In the genomic region with DNA sequence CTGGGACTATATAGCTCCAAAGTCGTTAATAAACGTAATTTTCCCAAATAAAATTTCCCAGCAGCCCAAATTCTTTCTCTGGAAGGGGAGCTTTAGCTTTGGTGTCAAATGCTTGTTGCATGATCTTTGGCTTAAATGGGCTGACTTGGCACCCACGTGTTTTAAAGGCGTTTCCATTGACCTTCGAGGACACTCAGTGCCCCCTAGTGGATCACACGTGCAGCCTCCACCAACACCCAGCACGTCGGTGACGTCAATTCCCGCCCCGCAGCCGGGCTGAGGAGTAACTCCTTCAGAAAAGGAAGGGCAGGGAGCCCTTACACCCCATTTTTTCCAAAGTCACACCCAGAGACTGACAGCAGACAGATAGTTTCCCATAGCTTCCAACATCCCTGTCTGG, we compare ENCODE assay signal across 1 cellular context.
TF ChIP-seq lines count a peak whose summit lies in the region.

No MANE protein-coding gene starts in this region.

TF ChIP-seq in H1, 55 proteins besides CTCF, POLR2A, EP300 and RAD21 (continued from another document):
- TF ChIP-seq GTF2F1 (IDR thresholded peaks at IDR 0.05; ENCODE audit: borderline replicate concordance, low read depth, low read length) (no peak), RFX5 (IDR thresholded peaks at IDR 0.05; ENCODE audit: borderline replicate concordance, low read depth, low read length) (no peak), TCF12 (IDR thresholded peaks at IDR 0.05; ENCODE audit: low read depth, low read length) (0 out of 2 replicates have a peak, but pooled peaks have one; percentile 50), SRF (IDR thresholded peaks at IDR 0.05; ENCODE audit: low read depth, low read length) (no peak), JUND (IDR thresholded peaks at IDR 0.05; ENCODE audit: low read length) (peak; percentile 49; the same call in 1 of the 2 replicates), SIRT6 (IDR thresholded peaks at IDR 0.05; ENCODE audit: low read length) (no peak), SP2 (IDR thresholded peaks at IDR 0.05; ENCODE audit: low read length) (no peak), HDAC2 (IDR thresholded peaks at IDR 0.05; ENCODE audit: borderline replicate concordance in 1 of 2, low read depth in 2 of 2, low read length in 2 of 2) (peak in 1 of 2 experiments; percentile 69; a peak in 1 of 4 replicates), BACH1 (IDR thresholded peaks at IDR 0.05; ENCODE audit: low read length) (no peak), YY1 (IDR thresholded peaks at IDR 0.05; ENCODE audit: low read depth, low read length) (peak; percentile 47; the same call in 1 of the 2 replicates)
- TF ChIP-seq, protein P1, sequence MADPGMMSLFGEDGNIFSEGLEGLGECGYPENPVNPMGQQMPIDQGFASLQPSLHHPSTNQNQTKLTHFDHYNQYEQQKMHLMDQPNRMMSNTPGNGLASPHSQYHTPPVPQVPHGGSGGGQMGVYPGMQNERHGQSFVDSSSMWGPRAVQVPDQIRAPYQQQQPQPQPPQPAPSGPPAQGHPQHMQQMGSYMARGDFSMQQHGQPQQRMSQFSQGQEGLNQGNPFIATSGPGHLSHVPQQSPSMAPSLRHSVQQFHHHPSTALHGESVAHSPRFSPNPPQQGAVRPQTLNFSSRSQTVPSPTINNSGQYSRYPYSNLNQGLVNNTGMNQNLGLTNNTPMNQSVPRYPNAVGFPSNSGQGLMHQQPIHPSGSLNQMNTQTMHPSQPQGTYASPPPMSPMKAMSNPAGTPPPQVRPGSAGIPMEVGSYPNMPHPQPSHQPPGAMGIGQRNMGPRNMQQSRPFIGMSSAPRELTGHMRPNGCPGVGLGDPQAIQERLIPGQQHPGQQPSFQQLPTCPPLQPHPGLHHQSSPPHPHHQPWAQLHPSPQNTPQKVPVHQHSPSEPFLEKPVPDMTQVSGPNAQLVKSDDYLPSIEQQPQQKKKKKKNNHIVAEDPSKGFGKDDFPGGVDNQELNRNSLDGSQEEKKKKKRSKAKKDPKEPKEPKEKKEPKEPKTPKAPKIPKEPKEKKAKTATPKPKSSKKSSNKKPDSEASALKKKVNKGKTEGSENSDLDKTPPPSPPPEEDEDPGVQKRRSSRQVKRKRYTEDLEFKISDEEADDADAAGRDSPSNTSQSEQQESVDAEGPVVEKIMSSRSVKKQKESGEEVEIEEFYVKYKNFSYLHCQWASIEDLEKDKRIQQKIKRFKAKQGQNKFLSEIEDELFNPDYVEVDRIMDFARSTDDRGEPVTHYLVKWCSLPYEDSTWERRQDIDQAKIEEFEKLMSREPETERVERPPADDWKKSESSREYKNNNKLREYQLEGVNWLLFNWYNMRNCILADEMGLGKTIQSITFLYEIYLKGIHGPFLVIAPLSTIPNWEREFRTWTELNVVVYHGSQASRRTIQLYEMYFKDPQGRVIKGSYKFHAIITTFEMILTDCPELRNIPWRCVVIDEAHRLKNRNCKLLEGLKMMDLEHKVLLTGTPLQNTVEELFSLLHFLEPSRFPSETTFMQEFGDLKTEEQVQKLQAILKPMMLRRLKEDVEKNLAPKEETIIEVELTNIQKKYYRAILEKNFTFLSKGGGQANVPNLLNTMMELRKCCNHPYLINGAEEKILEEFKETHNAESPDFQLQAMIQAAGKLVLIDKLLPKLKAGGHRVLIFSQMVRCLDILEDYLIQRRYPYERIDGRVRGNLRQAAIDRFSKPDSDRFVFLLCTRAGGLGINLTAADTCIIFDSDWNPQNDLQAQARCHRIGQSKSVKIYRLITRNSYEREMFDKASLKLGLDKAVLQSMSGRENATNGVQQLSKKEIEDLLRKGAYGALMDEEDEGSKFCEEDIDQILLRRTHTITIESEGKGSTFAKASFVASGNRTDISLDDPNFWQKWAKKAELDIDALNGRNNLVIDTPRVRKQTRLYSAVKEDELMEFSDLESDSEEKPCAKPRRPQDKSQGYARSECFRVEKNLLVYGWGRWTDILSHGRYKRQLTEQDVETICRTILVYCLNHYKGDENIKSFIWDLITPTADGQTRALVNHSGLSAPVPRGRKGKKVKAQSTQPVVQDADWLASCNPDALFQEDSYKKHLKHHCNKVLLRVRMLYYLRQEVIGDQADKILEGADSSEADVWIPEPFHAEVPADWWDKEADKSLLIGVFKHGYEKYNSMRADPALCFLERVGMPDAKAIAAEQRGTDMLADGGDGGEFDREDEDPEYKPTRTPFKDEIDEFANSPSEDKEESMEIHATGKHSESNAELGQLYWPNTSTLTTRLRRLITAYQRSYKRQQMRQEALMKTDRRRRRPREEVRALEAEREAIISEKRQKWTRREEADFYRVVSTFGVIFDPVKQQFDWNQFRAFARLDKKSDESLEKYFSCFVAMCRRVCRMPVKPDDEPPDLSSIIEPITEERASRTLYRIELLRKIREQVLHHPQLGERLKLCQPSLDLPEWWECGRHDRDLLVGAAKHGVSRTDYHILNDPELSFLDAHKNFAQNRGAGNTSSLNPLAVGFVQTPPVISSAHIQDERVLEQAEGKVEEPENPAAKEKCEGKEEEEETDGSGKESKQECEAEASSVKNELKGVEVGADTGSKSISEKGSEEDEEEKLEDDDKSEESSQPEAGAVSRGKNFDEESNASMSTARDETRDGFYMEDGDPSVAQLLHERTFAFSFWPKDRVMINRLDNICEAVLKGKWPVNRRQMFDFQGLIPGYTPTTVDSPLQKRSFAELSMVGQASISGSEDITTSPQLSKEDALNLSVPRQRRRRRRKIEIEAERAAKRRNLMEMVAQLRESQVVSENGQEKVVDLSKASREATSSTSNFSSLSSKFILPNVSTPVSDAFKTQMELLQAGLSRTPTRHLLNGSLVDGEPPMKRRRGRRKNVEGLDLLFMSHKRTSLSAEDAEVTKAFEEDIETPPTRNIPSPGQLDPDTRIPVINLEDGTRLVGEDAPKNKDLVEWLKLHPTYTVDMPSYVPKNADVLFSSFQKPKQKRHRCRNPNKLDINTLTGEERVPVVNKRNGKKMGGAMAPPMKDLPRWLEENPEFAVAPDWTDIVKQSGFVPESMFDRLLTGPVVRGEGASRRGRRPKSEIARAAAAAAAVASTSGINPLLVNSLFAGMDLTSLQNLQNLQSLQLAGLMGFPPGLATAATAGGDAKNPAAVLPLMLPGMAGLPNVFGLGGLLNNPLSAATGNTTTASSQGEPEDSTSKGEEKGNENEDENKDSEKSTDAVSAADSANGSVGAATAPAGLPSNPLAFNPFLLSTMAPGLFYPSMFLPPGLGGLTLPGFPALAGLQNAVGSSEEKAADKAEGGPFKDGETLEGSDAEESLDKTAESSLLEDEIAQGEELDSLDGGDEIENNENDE (IDR thresholded peaks at IDR 0.05; ENCODE audit: insufficient replicate concordance, low read length) = no peak
- TF ChIP-seq, protein P2, sequence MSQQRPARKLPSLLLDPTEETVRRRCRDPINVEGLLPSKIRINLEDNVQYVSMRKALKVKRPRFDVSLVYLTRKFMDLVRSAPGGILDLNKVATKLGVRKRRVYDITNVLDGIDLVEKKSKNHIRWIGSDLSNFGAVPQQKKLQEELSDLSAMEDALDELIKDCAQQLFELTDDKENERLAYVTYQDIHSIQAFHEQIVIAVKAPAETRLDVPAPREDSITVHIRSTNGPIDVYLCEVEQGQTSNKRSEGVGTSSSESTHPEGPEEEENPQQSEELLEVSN (IDR thresholded peaks at IDR 0.05) = peak; percentile 99
